ENCODE assay signal across 17 cellular contexts in the genomic region with DNA sequence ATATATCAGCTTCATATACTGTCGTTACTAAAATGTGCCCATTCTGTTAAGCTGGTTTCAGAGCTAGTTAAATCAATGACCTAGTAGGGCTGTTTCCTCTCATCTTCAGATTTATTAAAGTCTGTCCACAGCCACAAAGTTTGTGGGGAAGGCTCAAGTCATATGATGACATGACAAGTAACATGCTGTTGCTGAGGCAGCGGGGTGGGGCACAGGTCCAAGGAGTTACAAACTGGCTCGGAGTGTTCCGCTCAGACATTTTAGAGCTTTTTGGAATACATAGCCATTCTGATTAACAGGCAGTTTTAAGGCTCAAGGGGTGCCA. TPM values are rescaled to one million over a fixed set of nuclear protein-coding genes. Genes with fewer than 3 reads are reported as not detected.
DNase-seq lines count a peak whose midpoint lies in the region; ATAC-seq, FAIRE-seq and TF ChIP-seq lines count a peak whose summit lies in the region.
"Had no signal": no experiment of that assay in that cellular context is flagged by ENCODE, and none has a peak within 500 bp of the region (broad histone marks: within the 10 kb centered on the region; RNA-seq: fewer than 3 reads in every experiment).

No MANE protein-coding gene starts in this region.

- H3K4me2 ChIP-seq in astrocyte (ENCODE audit: low read length), result no peak overlapping the region

- TF ChIP-seq CTCF in astrocyte (IDR thresholded peaks at IDR 0.05; ENCODE audit: insufficient read depth, low read depth, low read length) (no peak), heart right ventricle (IDR thresholded peaks at IDR 0.05) (no peak)

- no peaks in the 10 kb centered on the region for H3K9me3 Mint-ChIP-seq in CD8-positive, alpha-beta memory T cell
- no peaks in the 10 kb centered on the region for H3K9me3 Mint-ChIP-seq in astrocyte (ENCODE audit: unreplicated experiment)
- H3K9me3 Mint-ChIP-seq: activated T-helper 1 cell treated with anti-CD3 and anti-CD28 coated beads, Interleukin-12 subunit alpha, Interleukin-12 subunit beta, Interleukin-2, Interleukin-4 antibody, amounts not matched to agents 30 ng/mL and 10 ng/mL and 1 ng/mL, durations not matched to agents 14 hours and 24 hours and 36 hours; IgD-negative memory B cell; T-helper 2 cell treated with Interferon-gamma antibody and Interleukin-4, amounts not matched to agents 5 μg/mL and 100 μg/mL, for 36 hours had no signal

- peaks cover 7 to 14% (median 12%) of the 10 kb centered on the region in 3 donors for H3K4me1 Mint-ChIP-seq in CD8-positive, alpha-beta memory T cell
- peaks cover 17% of the 10 kb centered on the region for H3K4me1 Mint-ChIP-seq in astrocyte (ENCODE audit: low read depth, unreplicated experiment)

- peaks cover 3% of the 10 kb centered on the region for H4K20me1 ChIP-seq in astrocyte (ENCODE audit: insufficient read depth, low read length)

- H3K36me3 Mint-ChIP-seq in CD8-positive, alpha-beta memory T cell, result peaks cover 0 to 2% (median 0%) of the 10 kb centered on the region in 3 donors
- H3K36me3 Mint-ChIP-seq in astrocyte (ENCODE audit: low read depth, unreplicated experiment), result no peaks in the 10 kb centered on the region
- H3K36me3 Mint-ChIP-seq: IgD-negative memory B cell had no signal

- H3K4me3 Mint-ChIP-seq in CD8-positive, alpha-beta memory T cell, result no peak overlapping the region
- H3K4me3 Mint-ChIP-seq in astrocyte (ENCODE audit: unreplicated experiment), result no peak overlapping the region
- H3K4me3 Mint-ChIP-seq: T-helper 2 cell treated with Interferon-gamma antibody and Interleukin-4, amounts not matched to agents 5 μg/mL and 100 μg/mL, for 36 hours had no signal

- no peak for FAIRE-seq in astrocyte (lab: Jason Lieb, UNC)

- no peaks in the 10 kb centered on the region for H3K9me3 ChIP-seq in CD8-positive, alpha-beta memory T cell (ENCODE audit: low read length)
- H3K9me3 ChIP-seq in astrocyte (ENCODE audit: insufficient read depth, low read depth, low read length) (no peaks in the 10 kb centered on the region), heart right ventricle (no peaks in the 10 kb centered on the region)
- H3K9me3 ChIP-seq: left lung, spleen, thoracic aorta had no signal

- no peaks in the 10 kb centered on the region for H3K36me3 ChIP-seq in CD8-positive, alpha-beta memory T cell (ENCODE audit: insufficient read depth, low read length)
- H3K36me3 ChIP-seq in astrocyte (ENCODE audit: insufficient read depth, low read length) (no peaks in the 10 kb centered on the region), heart right ventricle (no peaks in the 10 kb centered on the region)
- H3K36me3 ChIP-seq: left lung, spleen, thoracic aorta had no signal

- no peak for DNase-seq in CD8-positive, alpha-beta memory T cell
- DNase-seq in astrocyte (ENCODE audit: low read depth) (no peak), heart right ventricle (peak; percentile 48 to 51), posterior vena cava (ENCODE audit: low spot score) (peak; percentile 90), sciatic nerve (ENCODE audit: low spot score) (no peak), DMS153 (lab: John Stamatoyannopoulos, UW) (no peak)
- DNase-seq in activated naive CD4-positive, alpha-beta T cell (lab: John Stamatoyannopoulos, UW), result no peak
- DNase-seq: activated CD4-positive, alpha-beta T cell treated with anti-CD3 and anti-CD28 coated beads, Interleukin-2, amount 50 U/mL, for 1 hour; DMS53; effector memory CD4-positive, alpha-beta T cell; left lung; spleen had no signal

- no peak overlapping the region for H3K4me3 ChIP-seq in CD8-positive, alpha-beta memory T cell (ENCODE audit: low read length)
- H3K4me3 ChIP-seq in astrocyte (ENCODE audit: insufficient read depth, low read depth, low read length) (no peak overlapping the region), heart right ventricle (no peak overlapping the region)
- H3K4me3 ChIP-seq: left lung, spleen, thoracic aorta had no signal

- H2AFZ ChIP-seq in astrocyte (ENCODE audit: low read depth, low read length), result no peak overlapping the region

- WGBS in heart right ventricle, 2 donors, result 55 to 66% methylated on average over 4 of the region's 4 CpGs

- H3K27ac ChIP-seq in CD8-positive, alpha-beta memory T cell (ENCODE audit: low read depth, low read length), result peak overlapping the region; percentile 83
- H3K27ac ChIP-seq in astrocyte (ENCODE audit: low read depth, low read length) (no peak overlapping the region), heart right ventricle (peak overlapping the region; percentile 1 to 99 (median 38))
- H3K27ac ChIP-seq: spleen, thoracic aorta had no signal

- ATAC-seq in heart right ventricle, result no peak
- ATAC-seq in sciatic nerve, result no peak
- ATAC-seq in GM18907 (IDR thresholded peaks at IDR 0.05; ENCODE audit: unreplicated experiment), result no peak
- ATAC-seq: left lung had no signal

- H3K79me2 ChIP-seq in astrocyte (ENCODE audit: insufficient read depth, low read length), result peaks cover 20% of the 10 kb centered on the region

- peaks cover 31% of the 10 kb centered on the region for H3K4me1 ChIP-seq in CD8-positive, alpha-beta memory T cell (ENCODE audit: insufficient read depth, low read length)
- H3K4me1 ChIP-seq in astrocyte (ENCODE audit: insufficient read depth, low read length), result peaks cover 11% of the 10 kb centered on the region
- H3K4me1 ChIP-seq in heart right ventricle, result peaks cover 0 to 37% (median 23%) of the 10 kb centered on the region in 9 donors

- no peaks in the 10 kb centered on the region for H3K27me3 ChIP-seq in CD8-positive, alpha-beta memory T cell (ENCODE audit: insufficient read depth, low read length, poor library complexity, severe bottlenecking)
- no peaks in the 10 kb centered on the region for H3K27me3 ChIP-seq in astrocyte (ENCODE audit: insufficient read depth, low read length)
- H3K27me3 ChIP-seq in heart right ventricle, result no peaks in the 10 kb centered on the region
- H3K27me3 ChIP-seq: left lung, spleen had no signal

- H3K9ac ChIP-seq in astrocyte (ENCODE audit: low read length), result no peak overlapping the region

- POLR2A ChIA-PET in CD8-positive, alpha-beta memory T cell (lab: Charles Lee), result no interaction called here

- peaks cover 0 to 4% of the 10 kb centered on the region in 2 donors for H3K27me3 Mint-ChIP-seq in CD8-positive, alpha-beta memory T cell
- H3K27me3 Mint-ChIP-seq in astrocyte (ENCODE audit: low read depth, unreplicated experiment), result peaks cover 8% of the 10 kb centered on the region
- H3K27me3 Mint-ChIP-seq: IgD-negative memory B cell had no signal

- CTCF ChIA-PET in CD8-positive, alpha-beta memory T cell (lab: Charles Lee), result interaction anchor here (2.4 to 4.8 kb wide), 2 partner anchors 54 to 58 kb away, joined by 6 to 61 read pairs; partner anchors contain the start of gene TRMO

- peak overlapping the region in 1 of 8 donors; percentile 84 for H3K27ac Mint-ChIP-seq in CD8-positive, alpha-beta memory T cell
- H3K27ac Mint-ChIP-seq in astrocyte (ENCODE audit: unreplicated experiment), result peak overlapping the region; percentile 43
- H3K27ac Mint-ChIP-seq: activated T-helper 1 cell treated with anti-CD3 and anti-CD28 coated beads, Interleukin-12 subunit alpha, Interleukin-12 subunit beta, Interleukin-2, Interleukin-4 antibody, amounts not matched to agents 30 ng/mL and 10 ng/mL and 1 ng/mL, durations not matched to agents 14 hours and 24 hours and 36 hours; T-helper 2 cell treated with Interferon-gamma antibody and Interleukin-4, amounts not matched to agents 5 μg/mL and 100 μg/mL, for 36 hours had no signal

- intact Hi-C loops in heart right ventricle (cut with DNase I) (loop anchor here in 6 of 10 donors (2.0 to 10.0 kb wide), 6 partner anchors 37 to 277 kb away; partner anchors contain the start of gene TBC1D2 (in 1 of the 6)), posterior vena cava (cut with DNase I) (loop anchor here (5.0 to 10.0 kb wide), 3 partner anchors 58 to 516 kb away; partner anchors contain the start of genes NANS (in 1 of the 2) and TRMO (in 1 of the 2)), sciatic nerve (cut with DNase I) (loop anchor here (5.0 kb wide), 1 partner anchor 58 kb away; the partner anchor contains the start of gene TRMO)

RNA-seq across cellular contexts. Expression of gene ANP32B, which starts 2.7 kb away (rescaled TPM):
- total RNA-seq in CD8-positive, alpha-beta memory T cell, result 100 to 1,000 TPM; 331 to 341 TPM
- 91.0 TPM for polyA plus RNA-seq in CD8-positive, alpha-beta memory T cell
- total RNA-seq in astrocyte (78.3 and 98.5 TPM in 2 replicates), heart right ventricle (10 to 100 TPM; 48.2 to 68.2 (median 56.9) TPM), posterior vena cava (10 to 100 TPM; 95.8 to 98.0 TPM), sciatic nerve (145 TPM)
- 10 to 100 TPM; 67.8 to 69.3 TPM for polyA plus RNA-seq in heart right ventricle

RNA-seq across cellular contexts. Expression of gene HEMGN, which starts 42.5 kb away (rescaled TPM):
- under 1 TPM; 0.31 to 0.66 TPM for total RNA-seq in CD8-positive, alpha-beta memory T cell
- polyA plus RNA-seq in CD8-positive, alpha-beta memory T cell, result 2.8 TPM
- total RNA-seq in astrocyte, result not detected in 2 replicates
- 1 to 10 TPM in 1 of 10 donors, under 1 TPM in 3, not detected in 6; 0.11 to 1.1 (median 0.19) TPM for total RNA-seq in heart right ventricle
- not detected for polyA plus RNA-seq in heart right ventricle
- under 1 TPM; 0.33 to 0.83 TPM for total RNA-seq in posterior vena cava
- 6.4 TPM for total RNA-seq in sciatic nerve

RNA-seq across cellular contexts. Expression of gene TRMO, which starts 58.1 kb away (rescaled TPM):
- total RNA-seq in CD8-positive, alpha-beta memory T cell, result 10 to 100 TPM; 19.1 to 19.2 TPM
- polyA plus RNA-seq in CD8-positive, alpha-beta memory T cell, result 19.6 TPM
- 8.5 and 8.8 TPM in 2 replicates for total RNA-seq in astrocyte
- 10 to 100 TPM in 3 of 10 donors, 1 to 10 TPM in 7; 7.4 to 12.8 (median 8.2) TPM for total RNA-seq in heart right ventricle
- polyA plus RNA-seq in heart right ventricle, result 1 to 10 TPM; 4.4 to 6.0 TPM
- 1 to 10 TPM; 7.0 to 8.7 TPM for total RNA-seq in posterior vena cava
- 15.6 TPM for total RNA-seq in sciatic nerve

Comparison
In these comparisons a context has a peak if more than half of its experiments do, and no peak if none do; other contexts are left out.
1. DNase-seq: peak in heart right ventricle (2 of 2) and posterior vena cava (single experiment); none in CD8-positive, alpha-beta memory T cell (0 of 5), astrocyte (single experiment), activated naive CD4-positive, alpha-beta T cell (0 of 4), sciatic nerve (single experiment) and DMS153 (single experiment).